8 cellular contexts compared by ENCODE assay signal in the genomic region with DNA sequence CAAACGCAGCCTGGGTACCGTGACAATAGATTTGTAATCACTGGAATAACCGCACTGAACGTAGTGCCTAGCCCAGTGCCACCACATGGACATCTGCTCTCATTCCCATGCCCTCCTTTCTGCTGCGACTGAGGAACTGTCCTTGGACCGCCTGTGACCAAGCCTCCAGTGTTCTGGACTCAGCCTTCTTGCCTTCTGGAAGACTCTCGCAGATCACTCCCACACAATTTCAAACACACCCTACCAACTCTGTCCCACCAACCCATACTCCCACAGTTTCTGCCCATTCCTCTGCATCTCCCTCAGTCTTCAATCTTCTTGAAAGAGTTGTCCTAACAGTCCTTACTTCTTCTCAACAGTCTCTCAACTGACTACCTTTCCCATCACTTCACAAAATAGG. TPM values are rescaled to one million over a fixed set of nuclear protein-coding genes. Genes with fewer than 3 reads are reported as not detected.
DNase-seq lines count a peak whose midpoint lies in the region; TF ChIP-seq lines count a peak whose summit lies in the region.

No MANE protein-coding gene starts in this region.

- H3K27ac ChIP-seq in HUES6 (ENCODE audit: low read depth, low read length) (no peak overlapping the region), mucosa of rectum (ENCODE audit: low read depth in 2 of 2, low read length in 2 of 2) (peak overlapping the region; percentile 92 to 94)

- H3K9me3 ChIP-seq in HUES6 (ENCODE audit: control insufficient read depth, insufficient read depth, low read depth, low read length) (no peaks in the 10 kb centered on the region), mucosa of rectum (ENCODE audit: control insufficient read depth in 2 of 2, low read length in 2 of 2) (no peaks in the 10 kb centered on the region)

- no peak for TF ChIP-seq CTCF in astrocyte of the spinal cord (IDR thresholded peaks at IDR 0.05; ENCODE audit: low read depth, low read length)

- H3K27me3 ChIP-seq in HUES6 (ENCODE audit: control insufficient read depth, insufficient read depth, low read length): peaks cover 4% of the 10 kb centered on the region; the same call in 1 of the 2 replicates
- H3K27me3 ChIP-seq in mucosa of rectum (ENCODE audit: control insufficient read depth in 2 of 2, insufficient read depth in 2 of 2, low read length in 2 of 2): no peaks in the 10 kb centered on the region

- H3K4me3 ChIP-seq in HUES6 (ENCODE audit: low read depth, low read length) (peak overlapping the region; percentile 79), astrocyte of the spinal cord (ENCODE audit: low read depth, low read length) (peak overlapping the region; percentile 80), mucosa of rectum (ENCODE audit: low read length in 2 of 2) (peak overlapping the region; percentile 86 to 96)

- H3K4me1 ChIP-seq in HUES6 (ENCODE audit: control insufficient read depth, insufficient read depth, low read length) (peaks cover 14% of the 10 kb centered on the region; the same call in 1 of the 2 replicates), mucosa of rectum (ENCODE audit: control insufficient read depth in 2 of 2, insufficient read depth in 2 of 2, low read length in 2 of 2) (peaks cover 19 to 37% of the 10 kb centered on the region in 2 donors)

- DNase-seq in stimulated activated CD4-positive, alpha-beta T cell treated with anti-CD3 and anti-CD28 coated beads, Interleukin-1b, Interleukin-23, amount 100 ng/mL, for 48 hours: peak; percentile 10
- no peak for DNase-seq in stimulated activated CD4-positive, alpha-beta T cell treated with anti-CD3 and anti-CD28 coated beads, Interleukin-12 subunit alpha, Interleukin-12 subunit beta, amount 100 ng/mL, for 4 hours
- DNase-seq in astrocyte of the spinal cord (ENCODE audit: low read depth, low spot score) (no peak), COLO668 (lab: John Stamatoyannopoulos, UW; ENCODE audit: unreplicated experiment) (no peak), H4 (ENCODE audit: low spot score) (no peak)
- DNase-seq in stimulated activated CD8-positive, alpha-beta memory T cell treated with anti-CD3 and anti-CD28 coated beads, Interleukin-4, amount 100 ng/mL, for 48 hours: no peak

- H3K36me3 ChIP-seq in HUES6 (ENCODE audit: control insufficient read depth, insufficient read depth, low read length) (0 out of 2 replicates have a peak, but pooled peaks cover 5% of the 10 kb centered on the region), mucosa of rectum (ENCODE audit: control insufficient read depth in 2 of 2, insufficient read depth in 2 of 2, low read length in 2 of 2) (peaks cover 0 to 8% of the 10 kb centered on the region in 2 donors)

- H3K9ac ChIP-seq in HUES6 (ENCODE audit: low read length) (no peak overlapping the region), mucosa of rectum (ENCODE audit: low read depth in 1 of 2, low read length in 2 of 2) (peak overlapping the region; percentile 60 to 99)

- in situ Hi-C loops in astrocyte of the spinal cord (cut with HindIII; ENCODE audit: low sequenced_read_pairs): no loop called here

RNA-seq across cellular contexts. Expression of gene RNF149, which starts 2.1 kb away (rescaled TPM):
- 8.4 and 9.0 TPM in 2 replicates for total RNA-seq in H4 (2014; rRNA removed; shearing (Covaris generic))

RNA-seq across cellular contexts. Expression of gene CNOT11, which starts 53.7 kb away (rescaled TPM):
- 58.2 and 69.8 TPM in 2 replicates for total RNA-seq in H4 (2014; rRNA removed; shearing (Covaris generic))
